7 cellular contexts compared by ENCODE assay signal in genomic region chr14:66999978-67000377, GRCh38.
"Had no signal": no experiment of that assay in that cellular context is flagged by ENCODE, and none has a peak within 500 bp of the region (broad histone marks: within the 10 kb centered on the region; RNA-seq: fewer than 3 reads in every experiment).

No MANE protein-coding gene starts in this region.

- H3K9me3 ChIP-seq: HAP-1 had no signal

- H2AFZ ChIP-seq: GM23338 had no signal

- H3K4me2 ChIP-seq: GM23338 had no signal

- H3K4me3 ChIP-seq: GM23338, HAP-1 had no signal

- ATAC-seq: GM23338, HCT116 had no signal

- H3K4me1 ChIP-seq: HAP-1 had no signal

- H3K27ac ChIP-seq: HL-60 had no signal

- H3K36me3 ChIP-seq: HAP-1 had no signal

- DNase-seq: H7, HFFc6, KBM-7 had no signal
